In genomic region chr11:85854557-85855340, GRCh38 we compare ENCODE assay signal across 1 cellular context.
TF ChIP-seq lines count a peak whose summit lies in the region.

No MANE protein-coding gene starts in this region.

TF ChIP-seq in K562, 482 proteins besides CTCF, POLR2A, EP300 and RAD21 (continued from another document and continues in another):
- TF ChIP-seq, protein P1, sequence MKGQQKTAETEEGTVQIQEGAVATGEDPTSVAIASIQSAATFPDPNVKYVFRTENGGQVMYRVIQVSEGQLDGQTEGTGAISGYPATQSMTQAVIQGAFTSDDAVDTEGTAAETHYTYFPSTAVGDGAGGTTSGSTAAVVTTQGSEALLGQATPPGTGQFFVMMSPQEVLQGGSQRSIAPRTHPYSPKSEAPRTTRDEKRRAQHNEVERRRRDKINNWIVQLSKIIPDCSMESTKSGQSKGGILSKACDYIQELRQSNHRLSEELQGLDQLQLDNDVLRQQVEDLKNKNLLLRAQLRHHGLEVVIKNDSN (CRISPR knock-in tag; IDR thresholded peaks at IDR 0.05) = no peak
- TF ChIP-seq, protein P2, sequence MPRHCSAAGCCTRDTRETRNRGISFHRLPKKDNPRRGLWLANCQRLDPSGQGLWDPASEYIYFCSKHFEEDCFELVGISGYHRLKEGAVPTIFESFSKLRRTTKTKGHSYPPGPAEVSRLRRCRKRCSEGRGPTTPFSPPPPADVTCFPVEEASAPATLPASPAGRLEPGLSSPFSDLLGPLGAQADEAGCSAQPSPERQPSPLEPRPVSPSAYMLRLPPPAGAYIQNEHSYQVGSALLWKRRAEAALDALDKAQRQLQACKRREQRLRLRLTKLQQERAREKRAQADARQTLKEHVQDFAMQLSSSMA (CRISPR knock-in tag; IDR thresholded peaks at IDR 0.05) = no peak
- TF ChIP-seq, protein P3, sequence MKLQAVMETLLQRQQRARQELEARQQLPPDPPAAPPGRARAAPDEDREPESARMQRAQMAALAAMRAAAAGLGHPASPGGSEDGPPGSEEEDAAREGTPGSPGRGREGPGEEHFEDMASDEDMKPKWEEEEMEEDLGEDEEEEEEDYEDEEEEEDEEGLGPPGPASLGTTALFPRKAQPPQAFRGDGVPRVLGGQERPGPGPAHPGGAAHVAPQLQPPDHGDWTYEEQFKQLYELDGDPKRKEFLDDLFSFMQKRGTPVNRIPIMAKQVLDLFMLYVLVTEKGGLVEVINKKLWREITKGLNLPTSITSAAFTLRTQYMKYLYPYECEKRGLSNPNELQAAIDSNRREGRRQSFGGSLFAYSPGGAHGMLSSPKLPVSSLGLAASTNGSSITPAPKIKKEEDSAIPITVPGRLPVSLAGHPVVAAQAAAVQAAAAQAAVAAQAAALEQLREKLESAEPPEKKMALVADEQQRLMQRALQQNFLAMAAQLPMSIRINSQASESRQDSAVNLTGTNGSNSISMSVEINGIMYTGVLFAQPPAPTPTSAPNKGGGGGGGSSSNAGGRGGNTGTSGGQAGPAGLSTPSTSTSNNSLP (IDR thresholded peaks at IDR 0.05; ENCODE audit: borderline replicate concordance, low read depth, low read length) = no peak
- TF ChIP-seq PTTG1 (tag; IDR thresholded peaks at IDR 0.05; ENCODE audit: low read depth) (no peak), RREB1 (CRISPR knock-in tag; IDR thresholded peaks at IDR 0.05) (peak; percentile 53; the same call in 1 of the 2 replicates), ZBTB1 (CRISPR knock-in tag; IDR thresholded peaks at IDR 0.05; ENCODE audit: borderline replicate concordance, low read depth) (no peak), ILF3 (IDR thresholded peaks at IDR 0.05; ENCODE audit: borderline replicate concordance) (no peak), CHAMP1 (IDR thresholded peaks at IDR 0.05) (no peak), TBL1XR1 (IDR thresholded peaks at IDR 0.05; ENCODE audit: low read length in 2 of 2) (0 out of 4 replicates have a peak, but pooled peaks of 1 of the 2 experiments have one; percentile 16), ZNF511 (CRISPR knock-in tag; IDR thresholded peaks at IDR 0.05) (peak; percentile 95), ZC3H11A (IDR thresholded peaks at IDR 0.05; ENCODE audit: low read depth, low read length) (no peak), MAFF (IDR thresholded peaks at IDR 0.05; ENCODE audit: low read length) (no peak), GABPA (tag; conservative IDR thresholded peaks at IDR 0.05; ENCODE audit: low read depth) (no peak; the same call in 1 of the 2 replicates), ATF7 (IDR thresholded peaks at IDR 0.05) (peak; percentile 60; the same call in 1 of the 2 replicates), ZNF24 (IDR thresholded peaks at IDR 0.05) (no peak), TEAD1 (CRISPR knock-in tag; IDR thresholded peaks at IDR 0.05) (peak in 1 of 2 experiments; percentile 76; a peak in 1 of 4 replicates)
- TF ChIP-seq, protein P4, sequence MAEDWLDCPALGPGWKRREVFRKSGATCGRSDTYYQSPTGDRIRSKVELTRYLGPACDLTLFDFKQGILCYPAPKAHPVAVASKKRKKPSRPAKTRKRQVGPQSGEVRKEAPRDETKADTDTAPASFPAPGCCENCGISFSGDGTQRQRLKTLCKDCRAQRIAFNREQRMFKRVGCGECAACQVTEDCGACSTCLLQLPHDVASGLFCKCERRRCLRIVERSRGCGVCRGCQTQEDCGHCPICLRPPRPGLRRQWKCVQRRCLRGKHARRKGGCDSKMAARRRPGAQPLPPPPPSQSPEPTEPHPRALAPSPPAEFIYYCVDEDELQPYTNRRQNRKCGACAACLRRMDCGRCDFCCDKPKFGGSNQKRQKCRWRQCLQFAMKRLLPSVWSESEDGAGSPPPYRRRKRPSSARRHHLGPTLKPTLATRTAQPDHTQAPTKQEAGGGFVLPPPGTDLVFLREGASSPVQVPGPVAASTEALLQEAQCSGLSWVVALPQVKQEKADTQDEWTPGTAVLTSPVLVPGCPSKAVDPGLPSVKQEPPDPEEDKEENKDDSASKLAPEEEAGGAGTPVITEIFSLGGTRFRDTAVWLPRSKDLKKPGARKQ (CRISPR knock-in tag; IDR thresholded peaks at IDR 0.05) = no peak
- TF ChIP-seq, protein P5, sequence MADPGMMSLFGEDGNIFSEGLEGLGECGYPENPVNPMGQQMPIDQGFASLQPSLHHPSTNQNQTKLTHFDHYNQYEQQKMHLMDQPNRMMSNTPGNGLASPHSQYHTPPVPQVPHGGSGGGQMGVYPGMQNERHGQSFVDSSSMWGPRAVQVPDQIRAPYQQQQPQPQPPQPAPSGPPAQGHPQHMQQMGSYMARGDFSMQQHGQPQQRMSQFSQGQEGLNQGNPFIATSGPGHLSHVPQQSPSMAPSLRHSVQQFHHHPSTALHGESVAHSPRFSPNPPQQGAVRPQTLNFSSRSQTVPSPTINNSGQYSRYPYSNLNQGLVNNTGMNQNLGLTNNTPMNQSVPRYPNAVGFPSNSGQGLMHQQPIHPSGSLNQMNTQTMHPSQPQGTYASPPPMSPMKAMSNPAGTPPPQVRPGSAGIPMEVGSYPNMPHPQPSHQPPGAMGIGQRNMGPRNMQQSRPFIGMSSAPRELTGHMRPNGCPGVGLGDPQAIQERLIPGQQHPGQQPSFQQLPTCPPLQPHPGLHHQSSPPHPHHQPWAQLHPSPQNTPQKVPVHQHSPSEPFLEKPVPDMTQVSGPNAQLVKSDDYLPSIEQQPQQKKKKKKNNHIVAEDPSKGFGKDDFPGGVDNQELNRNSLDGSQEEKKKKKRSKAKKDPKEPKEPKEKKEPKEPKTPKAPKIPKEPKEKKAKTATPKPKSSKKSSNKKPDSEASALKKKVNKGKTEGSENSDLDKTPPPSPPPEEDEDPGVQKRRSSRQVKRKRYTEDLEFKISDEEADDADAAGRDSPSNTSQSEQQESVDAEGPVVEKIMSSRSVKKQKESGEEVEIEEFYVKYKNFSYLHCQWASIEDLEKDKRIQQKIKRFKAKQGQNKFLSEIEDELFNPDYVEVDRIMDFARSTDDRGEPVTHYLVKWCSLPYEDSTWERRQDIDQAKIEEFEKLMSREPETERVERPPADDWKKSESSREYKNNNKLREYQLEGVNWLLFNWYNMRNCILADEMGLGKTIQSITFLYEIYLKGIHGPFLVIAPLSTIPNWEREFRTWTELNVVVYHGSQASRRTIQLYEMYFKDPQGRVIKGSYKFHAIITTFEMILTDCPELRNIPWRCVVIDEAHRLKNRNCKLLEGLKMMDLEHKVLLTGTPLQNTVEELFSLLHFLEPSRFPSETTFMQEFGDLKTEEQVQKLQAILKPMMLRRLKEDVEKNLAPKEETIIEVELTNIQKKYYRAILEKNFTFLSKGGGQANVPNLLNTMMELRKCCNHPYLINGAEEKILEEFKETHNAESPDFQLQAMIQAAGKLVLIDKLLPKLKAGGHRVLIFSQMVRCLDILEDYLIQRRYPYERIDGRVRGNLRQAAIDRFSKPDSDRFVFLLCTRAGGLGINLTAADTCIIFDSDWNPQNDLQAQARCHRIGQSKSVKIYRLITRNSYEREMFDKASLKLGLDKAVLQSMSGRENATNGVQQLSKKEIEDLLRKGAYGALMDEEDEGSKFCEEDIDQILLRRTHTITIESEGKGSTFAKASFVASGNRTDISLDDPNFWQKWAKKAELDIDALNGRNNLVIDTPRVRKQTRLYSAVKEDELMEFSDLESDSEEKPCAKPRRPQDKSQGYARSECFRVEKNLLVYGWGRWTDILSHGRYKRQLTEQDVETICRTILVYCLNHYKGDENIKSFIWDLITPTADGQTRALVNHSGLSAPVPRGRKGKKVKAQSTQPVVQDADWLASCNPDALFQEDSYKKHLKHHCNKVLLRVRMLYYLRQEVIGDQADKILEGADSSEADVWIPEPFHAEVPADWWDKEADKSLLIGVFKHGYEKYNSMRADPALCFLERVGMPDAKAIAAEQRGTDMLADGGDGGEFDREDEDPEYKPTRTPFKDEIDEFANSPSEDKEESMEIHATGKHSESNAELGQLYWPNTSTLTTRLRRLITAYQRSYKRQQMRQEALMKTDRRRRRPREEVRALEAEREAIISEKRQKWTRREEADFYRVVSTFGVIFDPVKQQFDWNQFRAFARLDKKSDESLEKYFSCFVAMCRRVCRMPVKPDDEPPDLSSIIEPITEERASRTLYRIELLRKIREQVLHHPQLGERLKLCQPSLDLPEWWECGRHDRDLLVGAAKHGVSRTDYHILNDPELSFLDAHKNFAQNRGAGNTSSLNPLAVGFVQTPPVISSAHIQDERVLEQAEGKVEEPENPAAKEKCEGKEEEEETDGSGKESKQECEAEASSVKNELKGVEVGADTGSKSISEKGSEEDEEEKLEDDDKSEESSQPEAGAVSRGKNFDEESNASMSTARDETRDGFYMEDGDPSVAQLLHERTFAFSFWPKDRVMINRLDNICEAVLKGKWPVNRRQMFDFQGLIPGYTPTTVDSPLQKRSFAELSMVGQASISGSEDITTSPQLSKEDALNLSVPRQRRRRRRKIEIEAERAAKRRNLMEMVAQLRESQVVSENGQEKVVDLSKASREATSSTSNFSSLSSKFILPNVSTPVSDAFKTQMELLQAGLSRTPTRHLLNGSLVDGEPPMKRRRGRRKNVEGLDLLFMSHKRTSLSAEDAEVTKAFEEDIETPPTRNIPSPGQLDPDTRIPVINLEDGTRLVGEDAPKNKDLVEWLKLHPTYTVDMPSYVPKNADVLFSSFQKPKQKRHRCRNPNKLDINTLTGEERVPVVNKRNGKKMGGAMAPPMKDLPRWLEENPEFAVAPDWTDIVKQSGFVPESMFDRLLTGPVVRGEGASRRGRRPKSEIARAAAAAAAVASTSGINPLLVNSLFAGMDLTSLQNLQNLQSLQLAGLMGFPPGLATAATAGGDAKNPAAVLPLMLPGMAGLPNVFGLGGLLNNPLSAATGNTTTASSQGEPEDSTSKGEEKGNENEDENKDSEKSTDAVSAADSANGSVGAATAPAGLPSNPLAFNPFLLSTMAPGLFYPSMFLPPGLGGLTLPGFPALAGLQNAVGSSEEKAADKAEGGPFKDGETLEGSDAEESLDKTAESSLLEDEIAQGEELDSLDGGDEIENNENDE (IDR thresholded peaks at IDR 0.05; ENCODE audit: low read depth, low read length) = no peak
